11 cellular contexts compared by ENCODE assay signal in genomic region chr11:71432761-71433647, GRCh38. TPM values are rescaled to one million over a fixed set of nuclear protein-coding genes. Genes with fewer than 3 reads are reported as not detected.
DNase-seq lines count a peak whose midpoint lies in the region; ATAC-seq and TF ChIP-seq lines count a peak whose summit lies in the region.
"Had no signal": no experiment of that assay in that cellular context is flagged by ENCODE, and none has a peak within 500 bp of the region (broad histone marks: within the 10 kb centered on the region; RNA-seq: fewer than 3 reads in every experiment).

No MANE protein-coding gene starts in this region.

- H4K8ac ChIP-seq in H9 (replicated peaks; ENCODE audit: insufficient read length, low read depth, low read length), result no peak overlapping the region

- intact Hi-C loops in PC-9 (cut with micrococcal nuclease; ENCODE audit: unreplicated experiment) (loop anchor here (2.0 kb wide), 1 partner anchor 14 kb away; no protein-coding TSS in a partner anchor), lower lobe of right lung (cut with DNase I) (no loop called here)
- intact Hi-C loops in dendritic cell treated with granulocyte-macrophage colony-stimulating factor and Interleukin-4, amounts not matched to agents 40 ng/mL and 50 ng/mL, for 4 days (cut with micrococcal nuclease), result no loop called here

- no peaks in the 10 kb centered on the region for H3K79me1 ChIP-seq in H9 (ENCODE audit: insufficient read depth, low read depth, low read length, poor library complexity, severe bottlenecking)

- POLR2A ChIA-PET in PC-9 (lab: Charles Lee; ENCODE audit: unreplicated experiment), result interaction anchor here (0.6 kb wide), 3 partner anchors 12 to 109 kb away, joined by 3 to 7 read pairs (median 6); no protein-coding TSS in a partner anchor

- H3K56ac ChIP-seq in H9 (ENCODE audit: insufficient read length, low read depth, low read length), result no peak overlapping the region

- H3K36me3 ChIP-seq in PC-9 (ENCODE audit: low read depth) (peaks cover 6% of the 10 kb centered on the region; the same call in 1 of the 2 replicates), lower lobe of right lung (peaks cover 23% of the 10 kb centered on the region)

- no peak overlapping the region for H3K9ac ChIP-seq in H9 (ENCODE audit: extremely low read depth, insufficient read length, low read length)

- no CpG with 5 or more reads among the region's 7 CpGs for WGBS in H9 (ENCODE audit: extremely low coverage, insufficient read length, low lambda C conversion rate)

- no peaks in the 10 kb centered on the region for H3K9me3 Mint-ChIP-seq in dendritic cell treated with granulocyte-macrophage colony-stimulating factor and Interleukin-4, amounts not matched to agents 40 ng/mL and 50 ng/mL, for 4 days
- H3K9me3 Mint-ChIP-seq in H9, result peaks cover 0 to 5% of the 10 kb centered on the region in 2 experiments; a peak in 3 of 5 replicates
- H3K9me3 Mint-ChIP-seq: stimulated activated effector memory CD8-positive, alpha-beta T cell treated with anti-CD3 and anti-CD28 coated beads, Interleukin-12 subunit alpha, Interleukin-12 subunit beta, amount 100 ng/mL, for 72 hours had no signal

- H3K23ac ChIP-seq in H9 (ENCODE audit: insufficient read length, low read depth, low read length), result no peak overlapping the region

- no peak overlapping the region for H4K5ac ChIP-seq in H9 (ENCODE audit: insufficient read length, low read depth, low read length)

- ATAC-seq in lower lobe of right lung, result peak; percentile 6 to 15
- ATAC-seq: naive thymus-derived CD8-positive, alpha-beta T cell; stimulated activated effector memory CD8-positive, alpha-beta T cell treated with anti-CD3 and anti-CD28 coated beads, Interleukin-12 subunit alpha, Interleukin-12 subunit beta, amount 100 ng/mL, for 72 hours had no signal

- H3K27me3 ChIP-seq in PC-9 (ENCODE audit: insufficient read depth, low read depth) (no peaks in the 10 kb centered on the region), lower lobe of right lung (ENCODE audit: low read depth) (no peaks in the 10 kb centered on the region), H9 (ENCODE audit: insufficient read depth, low read length) (no peaks in the 10 kb centered on the region)

- no peak for DNase-seq in PC-9
- DNase-seq in lower lobe of right lung, result no peak
- peak in 41 of 49 donors; percentile 15 to 91 (median 61) for DNase-seq in substantia nigra (lab: John Stamatoyannopoulos, UW)
- DNase-seq in COLO668 (lab: John Stamatoyannopoulos, UW; ENCODE audit: unreplicated experiment), result no peak
- no peak for DNase-seq in H9
- no peak for DNase-seq in ureter (ENCODE audit: low spot score)
- DNase-seq: activated CD8-positive, alpha-beta memory T cell treated with anti-CD3 and anti-CD28 coated beads for 24 hours; naive thymus-derived CD8-positive, alpha-beta T cell; NCI-H2029 had no signal

- no peak overlapping the region for H2AK5ac ChIP-seq in H9 (ENCODE audit: insufficient read length, low read length)

- TF ChIP-seq CTCF in PC-9 (conservative IDR thresholded peaks at IDR 0.05) (no peak), lower lobe of right lung (IDR thresholded peaks at IDR 0.05) (no peak), H9 (conservative IDR thresholded peaks at IDR 0.05) (no peak)

- H3K4me3 Mint-ChIP-seq in dendritic cell treated with granulocyte-macrophage colony-stimulating factor and Interleukin-4, amounts not matched to agents 40 ng/mL and 50 ng/mL, for 4 days, result no peak overlapping the region
- no peak overlapping the region for H3K4me3 Mint-ChIP-seq in H9
- H3K4me3 Mint-ChIP-seq: naive thymus-derived CD8-positive, alpha-beta T cell; stimulated activated effector memory CD8-positive, alpha-beta T cell treated with anti-CD3 and anti-CD28 coated beads, Interleukin-12 subunit alpha, Interleukin-12 subunit beta, amount 100 ng/mL, for 72 hours had no signal

- H3K79me2 ChIP-seq in PC-9 (ENCODE audit: low read depth) (no peaks in the 10 kb centered on the region), H9 (ENCODE audit: insufficient read depth, low read length) (no peaks in the 10 kb centered on the region)

- H2BK120ac ChIP-seq in H9 (ENCODE audit: low read depth, low read length, poor library complexity, severe bottlenecking), result no peak overlapping the region

- CTCF ChIA-PET in PC-9 (lab: Charles Lee), result interaction anchor here (0.8 to 1.0 kb wide), 2 partner anchors 130 to 147 kb away, joined by 3 to 4 read pairs; no protein-coding TSS in a partner anchor

- H3K36me3 Mint-ChIP-seq in dendritic cell treated with granulocyte-macrophage colony-stimulating factor and Interleukin-4, amounts not matched to agents 40 ng/mL and 50 ng/mL, for 4 days (ENCODE audit: low read depth), result peaks cover 38% of the 10 kb centered on the region
- peaks cover 13 to 38% (median 30%) of the 10 kb centered on the region in 3 experiments; a peak in 6 of 7 replicates for H3K36me3 Mint-ChIP-seq in H9 (ENCODE audit: insufficient read depth in 1 of 3, low read depth in 3 of 3)

- no peak overlapping the region for H2BK15ac ChIP-seq in H9 (ENCODE audit: low read depth, low read length)

- no peak overlapping the region for H2BK12ac ChIP-seq in H9 (ENCODE audit: insufficient read length, low read depth, low read length)

- H3K14ac ChIP-seq in H9 (ENCODE audit: insufficient read depth, low read length), result no peak overlapping the region

- H3K9me2 ChIP-seq in PC-9 (ENCODE audit: insufficient read depth), result no peaks in the 10 kb centered on the region

- H3K27me3 Mint-ChIP-seq in dendritic cell treated with granulocyte-macrophage colony-stimulating factor and Interleukin-4, amounts not matched to agents 40 ng/mL and 50 ng/mL, for 4 days, result peaks cover 1% of the 10 kb centered on the region
- no peaks in the 10 kb centered on the region; the same call in 1 of the 2 replicates for H3K27me3 Mint-ChIP-seq in H9 (ENCODE audit: low read depth)

- H3K4me1 Mint-ChIP-seq in dendritic cell treated with granulocyte-macrophage colony-stimulating factor and Interleukin-4, amounts not matched to agents 40 ng/mL and 50 ng/mL, for 4 days (ENCODE audit: low read depth), result peaks cover 6% of the 10 kb centered on the region
- peaks cover 4 to 7% of the 10 kb centered on the region in 2 experiments; a peak in 3 of 4 replicates for H3K4me1 Mint-ChIP-seq in H9
- H3K4me1 Mint-ChIP-seq: stimulated activated effector memory CD8-positive, alpha-beta T cell treated with anti-CD3 and anti-CD28 coated beads, Interleukin-12 subunit alpha, Interleukin-12 subunit beta, amount 100 ng/mL, for 72 hours had no signal

- H2AFZ ChIP-seq in PC-9, result no peak overlapping the region
- no peak overlapping the region for H2AFZ ChIP-seq in H9 (ENCODE audit: low read length)

- H3K27ac ChIP-seq in PC-9 (no peak overlapping the region), lower lobe of right lung (peak overlapping the region; percentile 18), substantia nigra (ENCODE audit: low read depth, low read length, poor library complexity, severe bottlenecking) (peak overlapping the region; percentile 98), H9 (ENCODE audit: insufficient read length, low read depth, low read length) (no peak overlapping the region)

- no peak overlapping the region for H2BK5ac ChIP-seq in H9 (ENCODE audit: insufficient read length, low read length)

- H3K4me3 ChIP-seq in PC-9 (no peak overlapping the region), lower lobe of right lung (no peak overlapping the region)

- no peak overlapping the region for H3T11ph ChIP-seq in H9 (ENCODE audit: low read length)

- H3K4me2 ChIP-seq in PC-9 (peak overlapping the region; percentile 9), H9 (ENCODE audit: insufficient read depth, insufficient read length, low read length) (no peak overlapping the region)

- H4K91ac ChIP-seq in H9 (ENCODE audit: insufficient read length, low read depth, low read length), result no peak overlapping the region

- H3K27ac Mint-ChIP-seq in dendritic cell treated with granulocyte-macrophage colony-stimulating factor and Interleukin-4, amounts not matched to agents 40 ng/mL and 50 ng/mL, for 4 days, result peak overlapping the region; percentile 18
- H3K27ac Mint-ChIP-seq in H9, result peak overlapping the region in 1 of 3 experiments; percentile 46; a peak in 3 of 7 replicates
- H3K27ac Mint-ChIP-seq: naive thymus-derived CD8-positive, alpha-beta T cell; stimulated activated effector memory CD8-positive, alpha-beta T cell treated with anti-CD3 and anti-CD28 coated beads, Interleukin-12 subunit alpha, Interleukin-12 subunit beta, amount 100 ng/mL, for 72 hours had no signal

- peaks cover 26% of the 10 kb centered on the region for H3F3A ChIP-seq in PC-9 (ENCODE audit: insufficient read depth, low read depth)

- H3K9me3 ChIP-seq in PC-9 (ENCODE audit: insufficient read depth, low read depth) (no peaks in the 10 kb centered on the region), lower lobe of right lung (no peaks in the 10 kb centered on the region), H9 (ENCODE audit: control insufficient read depth, low read depth, low read length) (no peaks in the 10 kb centered on the region)

- H2BK20ac ChIP-seq in H9 (ENCODE audit: low read depth, low read length, poor library complexity, severe bottlenecking), result no peak overlapping the region

- no peak overlapping the region for H3K18ac ChIP-seq in H9 (ENCODE audit: insufficient read length, low read depth, low read length)

- H3K4ac ChIP-seq in H9 (ENCODE audit: low read depth, low read length), result no peak overlapping the region

- H3K23me2 ChIP-seq in H9 (ENCODE audit: insufficient read length, low read depth, low read length, poor library complexity, severe bottlenecking), result no peaks in the 10 kb centered on the region

- no TSS peak for BruUV-seq in PC-9 (replicated peaks; lab: Mats Ljungman, UMichigan)

- H3K4me1 ChIP-seq in PC-9 (replicated peaks; ENCODE audit: insufficient read depth) (peaks cover 18% of the 10 kb centered on the region), lower lobe of right lung (peaks cover 13% of the 10 kb centered on the region), H9 (ENCODE audit: insufficient read depth, low read length) (no peaks in the 10 kb centered on the region)

- no peaks in the 10 kb centered on the region for H4K20me1 ChIP-seq in PC-9 (ENCODE audit: insufficient read depth)
- no peaks in the 10 kb centered on the region for H4K20me1 ChIP-seq in H9 (ENCODE audit: control insufficient read depth, insufficient read depth, insufficient read length)

RNA-seq across cellular contexts. Expression of gene DHCR7, which starts 15.2 kb away (rescaled TPM):
- total RNA-seq in PC-9 (2021) (118 and 311 TPM in 2 replicates), lower lobe of right lung (64.2 TPM), H9 (2021) (117 and 124 TPM in 2 replicates), ureter (60.9 TPM)

RNA-seq across cellular contexts. Expression of gene NADSYN1, which starts 20.0 kb away (rescaled TPM):
- total RNA-seq in PC-9 (2021), result 118 and 120 TPM in 2 replicates
- 95.0 TPM for total RNA-seq in lower lobe of right lung
- 42.0 and 44.2 TPM in 2 replicates for total RNA-seq in H9 (2021)
- total RNA-seq in ureter, result 262 TPM

Comparison
In these comparisons a context has a peak if more than half of its experiments do, and no peak if none do; other contexts are left out.
1. DNase-seq: peak in substantia nigra (41 of 49); none in PC-9 (0 of 2), lower lobe of right lung (single experiment), COLO668 (single experiment), H9 (single experiment) and ureter (single experiment).
2. H3K27ac ChIP-seq: peak in lower lobe of right lung (single experiment) and substantia nigra (single experiment); none in PC-9 (single experiment) and H9 (single experiment).